23 cellular contexts compared by ENCODE assay signal in the genomic region with DNA sequence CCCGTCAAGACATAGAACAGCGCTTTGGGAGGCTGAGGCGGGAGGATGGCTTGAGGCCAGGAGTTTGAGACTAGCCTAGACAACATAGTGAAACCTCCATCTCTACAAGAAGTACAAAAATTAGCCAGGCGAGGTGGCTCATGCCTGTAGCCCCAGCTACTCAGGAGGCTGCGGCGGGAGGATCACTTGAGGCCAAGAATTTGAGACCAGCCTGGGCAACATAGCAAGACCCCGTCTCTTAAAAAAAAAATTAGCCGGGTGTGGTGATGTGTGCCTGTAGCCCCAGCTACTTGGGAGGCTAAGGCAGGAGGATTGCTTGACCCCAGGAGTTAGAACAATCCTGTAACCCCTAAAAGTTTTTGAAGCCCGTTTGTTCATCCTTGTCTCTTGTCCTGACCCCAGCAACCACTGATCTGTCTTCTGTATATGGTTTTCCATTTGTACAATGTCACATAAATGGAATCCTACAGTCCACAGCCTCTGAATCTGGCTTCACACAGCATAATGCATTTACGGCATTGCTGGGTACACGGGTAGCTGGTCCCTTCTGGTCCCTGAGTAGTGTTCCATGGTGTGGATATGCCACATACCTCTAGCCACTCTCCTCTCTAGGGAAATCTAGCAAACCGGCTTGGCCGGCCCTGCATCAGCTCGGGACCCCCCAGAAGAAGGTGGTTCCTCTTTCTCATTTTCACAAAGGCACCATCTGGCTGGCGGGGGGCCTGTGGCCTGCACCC. TPM values are rescaled to one million over a fixed set of nuclear protein-coding genes. Genes with fewer than 3 reads are reported as not detected.
DNase-seq lines count a peak whose midpoint lies in the region; ATAC-seq, FAIRE-seq and TF ChIP-seq lines count a peak whose summit lies in the region.
"Had no signal": no experiment of that assay in that cellular context is flagged by ENCODE, and none has a peak within 500 bp of the region (broad histone marks: within the 10 kb centered on the region; RNA-seq: fewer than 3 reads in every experiment).

No MANE protein-coding gene starts in this region.

- no peak for FAIRE-seq in K562 (lab: Jason Lieb, UNC)
- no peak for FAIRE-seq in small intestine (lab: Jason Lieb, UNC)

- 78% methylated on average over 15 of the region's 15 CpGs for WGBS in K562 (ENCODE audit: insufficient coverage, low coverage, missing lambda C conversion rate)
- 85 to 90% (median 88%) methylated on average over 15 of the region's 15 CpGs for WGBS in small intestine, 3 donors

- H2AFZ ChIP-seq in K562 (ENCODE audit: low read depth, low read length): no peak overlapping the region
- H2AFZ ChIP-seq in Karpas-422 (ENCODE audit: low read length): no peak overlapping the region

- CTCF ChIA-PET in K562 (lab: Yijun Ruan, JAX; ENCODE audit: low intra/inter-chr PET ratio): no interaction called here

- H4K20me1 ChIP-seq in K562 (replicated peaks; ENCODE audit: control insufficient read depth, insufficient read depth, low read length) (peaks cover 28% of the 10 kb centered on the region), Karpas-422 (ENCODE audit: insufficient read depth, low read depth, low read length) (no peaks in the 10 kb centered on the region)

- DNase-seq in right atrium auricular region (ENCODE audit: low spot score) (no peak), left ventricle myocardium superior (no peak), K562 (ENCODE audit: extremely low read depth in 1 of 4, low spot score in 3 of 4) (no peak), nephron progenitor cell (no peak), Karpas-422 (no peak), sciatic nerve (ENCODE audit: low spot score) (no peak), small intestine (no peak)
- DNase-seq: 8988T; activated CD4-positive, alpha-beta T cell treated with anti-CD3 and anti-CD28 coated beads, Interleukin-2, amount 50 U/mL, for 1 hour; activated naive CD4-positive, alpha-beta T cell treated with anti-CD3 and anti-CD28 coated beads, Interleukin-2, amount 10 ng/mL, durations not matched to agents 7 days and 5 days; amygdala; CD4-positive, alpha-beta memory T cell; DMS 273 treated with DMSO at 0.1 percent for 48 hours; head of caudate nucleus; NCI-H1930; NCI-H748 treated with DMSO at 0.1 percent for 48 hours; stimulated activated CD4-positive, alpha-beta T cell treated with anti-CD3 and anti-CD28 coated beads, Interleukin-4, amount 100 ng/mL, for 1 hour; stimulated activated naive CD4-positive, alpha-beta T cell; T-helper 9 cell; tibial artery; WERI-Rb-1 had no signal

- H3K36me3 Mint-ChIP-seq in nephron progenitor cell (ENCODE audit: low read depth): peaks cover 5% of the 10 kb centered on the region
- H3K36me3 Mint-ChIP-seq: activated naive CD4-positive, alpha-beta T cell treated with anti-CD3 and anti-CD28 coated beads, Interleukin-2, amount 10 ng/mL, durations not matched to agents 7 days and 5 days; CD4-positive, alpha-beta memory T cell had no signal

- POLR2A ChIA-PET in K562 (lab: Yijun Ruan, JAX): interaction anchor here (0.6 to 1.2 kb wide), 5 partner anchors 10 to 1542 kb away, joined by 3 to 8 read pairs (median 3); no protein-coding TSS in a partner anchor

- peak overlapping the region; percentile 94 to 98 for H3K27ac ChIP-seq in right atrium auricular region
- no peak overlapping the region for H3K27ac ChIP-seq in K562 (ENCODE audit: extremely low read depth, low read depth, low read length)
- no peak overlapping the region for H3K27ac ChIP-seq in Karpas-422 (ENCODE audit: low read length)
- no peak overlapping the region for H3K27ac ChIP-seq in small intestine (ENCODE audit: low read depth in 1 of 2, low read length in 1 of 2)
- H3K27ac ChIP-seq: coronary artery, tibial artery, WERI-Rb-1 had no signal

- H3K79me2 ChIP-seq in K562 (ENCODE audit: control insufficient read depth, insufficient read depth, low read length) (peaks cover 34% of the 10 kb centered on the region), Karpas-422 (ENCODE audit: low read length) (no peaks in the 10 kb centered on the region)

- H3K9me3 ChIP-seq in right atrium auricular region (no peaks in the 10 kb centered on the region), K562 (replicated peaks; ENCODE audit: control insufficient read depth, insufficient read depth, low read depth, low read length) (no peaks in the 10 kb centered on the region), Karpas-422 (ENCODE audit: low read length) (no peaks in the 10 kb centered on the region), small intestine (ENCODE audit: control insufficient read depth, low read depth) (no peaks in the 10 kb centered on the region)
- H3K9me3 ChIP-seq: tibial artery had no signal

- H3K9ac ChIP-seq in K562 (ENCODE audit: insufficient read depth in 1 of 2, low read depth in 2 of 2, low read length in 2 of 2): peak overlapping the region in 1 of 2 experiments; percentile 62; a peak in 1 of 4 replicates
- no peak overlapping the region for H3K9ac ChIP-seq in Karpas-422 (ENCODE audit: low read length)

- H3K27ac Mint-ChIP-seq in nephron progenitor cell: peak overlapping the region; percentile 44
- H3K27ac Mint-ChIP-seq: activated naive CD4-positive, alpha-beta T cell treated with anti-CD3 and anti-CD28 coated beads, Interleukin-2, amount 10 ng/mL, durations not matched to agents 7 days and 5 days had no signal

- no peaks in the 10 kb centered on the region for H3K27me3 Mint-ChIP-seq in nephron progenitor cell (ENCODE audit: low read depth, poor library complexity)
- H3K27me3 Mint-ChIP-seq: CD4-positive, alpha-beta memory T cell had no signal

- no peaks in the 10 kb centered on the region for H3K9me2 ChIP-seq in Karpas-422 (replicated peaks; ENCODE audit: insufficient read depth, low read length)

- H3K9me1 ChIP-seq in K562 (ENCODE audit: control insufficient read depth, insufficient read depth, low read length): no peaks in the 10 kb centered on the region

- no TSS peak for BruUV-seq in K562 (replicated peaks; lab: Mats Ljungman, UMichigan)

- no peak for TF ChIP-seq EP300 in K562 (IDR thresholded peaks at IDR 0.05; ENCODE audit: low read length)

- H3K4me1 ChIP-seq in right atrium auricular region (peaks cover 0 to 35% of the 10 kb centered on the region in 2 donors), K562 (replicated peaks in 1 of 2; ENCODE audit: control insufficient read depth in 2 of 2, insufficient read depth in 2 of 2, low read length in 2 of 2) (peaks cover 2 to 26% of the 10 kb centered on the region in 2 experiments; a peak in 2 of 5 replicates), Karpas-422 (ENCODE audit: low read length) (no peaks in the 10 kb centered on the region), small intestine (ENCODE audit: control insufficient read depth in 2 of 2, insufficient read depth in 1 of 2, low read depth in 1 of 2, low read length in 1 of 2) (peaks cover 0 to 3% of the 10 kb centered on the region in 2 donors)
- H3K4me1 ChIP-seq: tibial artery had no signal

- ATAC-seq in left ventricle myocardium superior: no peak
- ATAC-seq in K562: no peak
- no peak for ATAC-seq in sciatic nerve
- no peak for ATAC-seq in GM18909 (IDR thresholded peaks at IDR 0.05; ENCODE audit: poor library complexity, unreplicated experiment)

- H3K36me3 ChIP-seq in right atrium auricular region: no peaks in the 10 kb centered on the region
- H3K36me3 ChIP-seq in K562 (ENCODE audit: control insufficient read depth, insufficient read depth, low read length): peaks cover 9% of the 10 kb centered on the region; the same call in 2 of the 3 replicates
- no peaks in the 10 kb centered on the region for H3K36me3 ChIP-seq in Karpas-422 (ENCODE audit: insufficient read depth, low read length)
- no peaks in the 10 kb centered on the region for H3K36me3 ChIP-seq in small intestine (ENCODE audit: control insufficient read depth in 2 of 2, insufficient read depth in 2 of 2, low read length in 2 of 2)
- H3K36me3 ChIP-seq: tibial artery had no signal

- H3K4me2 ChIP-seq in K562 (ENCODE audit: insufficient read depth, low read length) (no peak overlapping the region), Karpas-422 (ENCODE audit: low read depth, low read length, poor library complexity, severe bottlenecking) (no peak overlapping the region)

- no peaks in the 10 kb centered on the region for H3K9me3 Mint-ChIP-seq in nephron progenitor cell
- H3K9me3 Mint-ChIP-seq: activated naive CD4-positive, alpha-beta T cell treated with anti-CD3 and anti-CD28 coated beads, Interleukin-2, amount 10 ng/mL, durations not matched to agents 7 days and 5 days; CD4-positive, alpha-beta memory T cell had no signal

- H3K4me3 ChIP-seq in right atrium auricular region (no peak overlapping the region), K562 (no peak overlapping the region), Karpas-422 (ENCODE audit: low read length) (no peak overlapping the region), small intestine (ENCODE audit: low read depth in 1 of 2, low read length in 2 of 2) (no peak overlapping the region)
- H3K4me3 ChIP-seq: coronary artery, tibial artery had no signal

- no peak for TF ChIP-seq RAD21 in K562 (CRISPR knock-in tag; conservative IDR thresholded peaks at IDR 0.05 in 1 of 2, IDR thresholded peaks at IDR 0.05 in 1 of 2)

- TF ChIP-seq CTCF in right atrium auricular region (IDR thresholded peaks at IDR 0.05) (no peak), K562 (IDR thresholded peaks at IDR 0.05 in 2 of 3, conservative IDR thresholded peaks at IDR 0.05 in 1 of 3; ENCODE audit: insufficient read depth in 2 of 3, low read depth in 1 of 3, low read length in 3 of 3) (no peak), nephron progenitor cell (IDR thresholded peaks at IDR 0.05) (no peak)

- TF ChIP-seq POLR2A in K562 (conservative IDR thresholded peaks at IDR 0.05): no peak

- no peaks in the 10 kb centered on the region for H3K27me3 ChIP-seq in right atrium auricular region
- H3K27me3 ChIP-seq in K562 (ENCODE audit: control insufficient read depth in 2 of 2, insufficient read depth in 2 of 2, low read length in 2 of 2): no peaks in the 10 kb centered on the region
- H3K27me3 ChIP-seq in Karpas-422 (ENCODE audit: low read length): no peaks in the 10 kb centered on the region
- no peaks in the 10 kb centered on the region for H3K27me3 ChIP-seq in small intestine (ENCODE audit: control insufficient read depth in 2 of 2, insufficient read depth in 2 of 2, low read length in 2 of 2)
- H3K27me3 ChIP-seq: tibial artery had no signal

- H3K4me1 Mint-ChIP-seq in nephron progenitor cell: peaks cover 53% of the 10 kb centered on the region

- in situ Hi-C loops in K562 (cut with MboI): no loop called here

- intact Hi-C loops in left ventricle myocardium superior (cut with micrococcal nuclease) (no loop called here), K562 (cut with micrococcal nuclease) (no loop called here), sciatic nerve (cut with DNase I) (no loop called here)

- H3K4me3 Mint-ChIP-seq in nephron progenitor cell: no peak overlapping the region
- H3K4me3 Mint-ChIP-seq: activated naive CD4-positive, alpha-beta T cell treated with anti-CD3 and anti-CD28 coated beads, Interleukin-2, amount 10 ng/mL, durations not matched to agents 7 days and 5 days; CD4-positive, alpha-beta memory T cell had no signal

RNA-seq across cellular contexts. Expression of gene GTF2IRD1, which starts 8.4 kb away (rescaled TPM):
- total RNA-seq in right atrium auricular region (10 to 100 TPM; 15.6 to 16.5 TPM), left ventricle myocardium superior (19.5 TPM), K562 (2014; rRNA removed) (9.2 and 12.4 TPM in 2 replicates), K562 (2014; rRNA removed; fragmentation: Illumina TruSeq; extraction: Trizol) (10.8 and 14.0 TPM in 2 replicates), K562 (2015; rRNA removed; fragmentation: Illumina TruSeq; extraction: Trizol) (13.4 and 15.1 TPM in 2 replicates), K562 (2021) (30.2 and 32.1 TPM in 2 replicates), sciatic nerve (29.5 TPM)
- total RNA-seq in K562 (2011; cell fraction: chromatin; rRNA removed; ENCODE audit: low replicate concordance): 23.2 and 65.0 TPM in 2 replicates
- total RNA-seq in K562 (2011; cell fraction: nucleolus; rRNA removed): 30.5 and 35.3 TPM in 2 replicates
- 22.2 and 23.5 TPM in 2 replicates for total RNA-seq in K562 (2011; cell fraction: nucleoplasm; rRNA removed)
- polyA plus RNA-seq in K562 (2011; rRNA removed) (12.8 and 17.6 TPM in 2 replicates), K562 (2014; fragmentation: Illumina TruSeq; extraction: Trizol) (23.8 and 24.5 TPM in 2 replicates), K562 (2014; fragmentation: Nextera tagmentation; extraction: Ambion mirVana) (1 to 10 TPM; 9.1 to 10.0 TPM), K562 (2014; rRNA removed) (17.0 and 20.8 TPM in 2 replicates), small intestine (10 to 100 TPM in 1 of 3 donors, 1 to 10 TPM in 2; 1.6 to 13.2 (median 7.0) TPM)
- polyA plus RNA-seq in K562 (2011; cell fraction: cytosol; rRNA removed): 9.3 and 13.0 TPM in 2 replicates
- polyA plus RNA-seq in K562 (2011; cell fraction: nucleus; rRNA removed): 15.6 and 24.1 TPM in 2 replicates
- 19.1 and 31.6 TPM in 2 replicates for polyA plus RNA-seq in K562 (2012)
- polyA minus RNA-seq in K562 (2011; rRNA and poly(A)+ RNA removed): 9.2 and 9.7 TPM in 2 replicates
- polyA minus RNA-seq in K562 (2011; cell fraction: cytosol; rRNA and poly(A)+ RNA removed): 21.2 and 21.5 TPM in 2 replicates
- polyA minus RNA-seq in K562 (2011; cell fraction: nucleus; rRNA and poly(A)+ RNA removed): 11.3 and 12.9 TPM in 2 replicates
- total RNA-seq in Karpas-422 (2014; rRNA removed; shearing (Covaris generic); ENCODE audit: low replicate concordance): not detected in 2 replicates

Comparison
In these comparisons a context has a peak if more than half of its experiments do, and no peak if none do; other contexts are left out.
1. H3K27ac ChIP-seq: peak in right atrium auricular region (2 of 2); none in K562 (single experiment), Karpas-422 (single experiment) and small intestine (0 of 2).
2. RNA of gene GTF2IRD1, which starts 8.4 kb away (total RNA-seq): 29.5 TPM in sciatic nerve (single experiment), 19.5 TPM in left ventricle myocardium superior (single experiment), 15.6 to 16.5 TPM in right atrium auricular region and 9.2 to 65.0 TPM in K562; not detected in Karpas-422; every median in the first group is over 10 times any median in the second.